1 cellular context compared by ENCODE assay signal in the genomic region with DNA sequence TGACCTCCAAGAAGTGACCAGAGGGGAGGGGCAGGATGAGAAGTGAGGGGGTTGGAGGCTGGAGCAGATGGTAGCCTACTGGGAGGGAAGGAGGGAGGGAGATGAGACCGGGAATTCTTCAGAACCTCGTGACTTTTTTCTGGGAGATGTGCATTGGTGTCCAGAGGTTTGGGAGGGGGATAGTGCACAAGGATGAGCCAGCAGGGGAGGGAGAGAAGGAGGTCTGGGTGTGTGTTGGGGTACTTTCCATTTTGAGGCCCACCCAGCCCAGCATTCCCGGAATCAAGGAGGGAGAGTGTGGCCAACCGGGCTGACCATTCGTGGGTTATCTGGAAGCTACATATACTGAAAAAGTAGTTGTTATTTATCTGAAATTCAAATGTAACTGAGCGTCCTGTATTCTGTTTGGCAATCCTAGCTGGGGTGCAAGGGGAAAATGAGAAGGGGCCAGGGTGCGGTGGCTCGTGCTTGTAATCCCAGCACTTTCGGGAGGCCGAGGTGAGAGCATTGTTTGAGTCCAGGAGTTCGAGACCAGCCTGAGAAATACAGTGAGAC.
TF ChIP-seq lines count a peak whose summit lies in the region.

No MANE protein-coding gene starts in this region.

TF ChIP-seq in HepG2, 621 proteins besides CTCF, POLR2A, EP300 and RAD21:
- no peak for TF ChIP-seq ZNF34 (CRISPR knock-in tag; IDR thresholded peaks at IDR 0.05; ENCODE audit: borderline replicate concordance)
- no peak for TF ChIP-seq HES4 (CRISPR knock-in tag; IDR thresholded peaks at IDR 0.05; ENCODE audit: borderline replicate concordance)
- no peak for TF ChIP-seq ZNF546 (CRISPR knock-in tag; conservative IDR thresholded peaks at IDR 0.05)
- TF ChIP-seq NR3C1 (CRISPR knock-in tag; IDR thresholded peaks at IDR 0.05), result no peak
- TF ChIP-seq MAFG (CRISPR knock-in tag; IDR thresholded peaks at IDR 0.05), result no peak
- 0 out of 2 replicates have a peak, but pooled peaks have one; percentile 2 for TF ChIP-seq POLR2G (IDR thresholded peaks at IDR 0.05; ENCODE audit: low read depth, low read length)
- TF ChIP-seq ZNF598 (CRISPR knock-in tag; IDR thresholded peaks at IDR 0.05; ENCODE audit: borderline replicate concordance), result no peak
- TF ChIP-seq ARNTL (CRISPR knock-in tag; IDR thresholded peaks at IDR 0.05), result 0 out of 2 replicates have a peak, but pooled peaks have one; percentile 10
- no peak for TF ChIP-seq ZNF296 (CRISPR knock-in tag; conservative IDR thresholded peaks at IDR 0.05)
- TF ChIP-seq, protein P1, sequence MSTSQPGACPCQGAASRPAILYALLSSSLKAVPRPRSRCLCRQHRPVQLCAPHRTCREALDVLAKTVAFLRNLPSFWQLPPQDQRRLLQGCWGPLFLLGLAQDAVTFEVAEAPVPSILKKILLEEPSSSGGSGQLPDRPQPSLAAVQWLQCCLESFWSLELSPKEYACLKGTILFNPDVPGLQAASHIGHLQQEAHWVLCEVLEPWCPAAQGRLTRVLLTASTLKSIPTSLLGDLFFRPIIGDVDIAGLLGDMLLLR (CRISPR knock-in tag; IDR thresholded peaks at IDR 0.05), result no peak
